ENCODE assay signal across 2 cellular contexts in the genomic region with DNA sequence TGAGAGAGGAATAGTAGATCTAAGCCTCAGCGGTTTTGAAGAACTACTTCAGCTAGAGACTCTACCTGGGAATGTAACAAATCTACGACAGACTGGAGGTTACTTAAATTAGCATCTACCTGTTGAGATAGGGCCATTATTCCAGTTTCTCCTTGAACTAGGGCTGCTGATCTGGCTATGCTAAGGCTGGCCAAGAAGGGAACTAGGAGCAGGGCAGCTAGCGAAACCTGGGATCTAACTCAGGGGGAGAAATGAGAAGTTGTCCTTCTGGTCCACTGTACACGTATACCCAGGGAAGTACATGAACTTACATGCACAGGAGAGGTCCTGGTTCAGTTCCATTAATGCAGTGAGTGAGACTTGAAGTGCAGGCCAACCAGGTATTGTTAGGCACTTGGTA.
TF ChIP-seq lines count a peak whose summit lies in the region.

No MANE protein-coding gene starts in this region.

TF ChIP-seq in WTC11, 78 proteins besides CTCF, POLR2A, EP300 and RAD21 (continued from another document):
- TF ChIP-seq, protein P1, sequence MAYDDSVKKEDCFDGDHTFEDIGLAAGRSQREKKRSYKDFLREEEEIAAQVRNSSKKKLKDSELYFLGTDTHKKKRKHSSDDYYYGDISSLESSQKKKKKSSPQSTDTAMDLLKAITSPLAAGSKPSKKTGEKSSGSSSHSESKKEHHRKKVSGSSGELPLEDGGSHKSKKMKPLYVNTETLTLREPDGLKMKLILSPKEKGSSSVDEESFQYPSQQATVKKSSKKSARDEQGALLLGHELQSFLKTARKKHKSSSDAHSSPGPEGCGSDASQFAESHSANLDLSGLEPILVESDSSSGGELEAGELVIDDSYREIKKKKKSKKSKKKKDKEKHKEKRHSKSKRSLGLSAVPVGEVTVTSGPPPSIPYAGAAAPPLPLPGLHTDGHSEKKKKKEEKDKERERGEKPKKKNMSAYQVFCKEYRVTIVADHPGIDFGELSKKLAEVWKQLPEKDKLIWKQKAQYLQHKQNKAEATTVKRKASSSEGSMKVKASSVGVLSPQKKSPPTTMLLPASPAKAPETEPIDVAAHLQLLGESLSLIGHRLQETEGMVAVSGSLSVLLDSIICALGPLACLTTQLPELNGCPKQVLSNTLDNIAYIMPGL (CRISPR knock-in tag; IDR thresholded peaks at IDR 0.05) = no peak

TF ChIP-seq in H1, 55 proteins besides CTCF, POLR2A, EP300 and RAD21 (continued from another document):
- TF ChIP-seq, protein P2, sequence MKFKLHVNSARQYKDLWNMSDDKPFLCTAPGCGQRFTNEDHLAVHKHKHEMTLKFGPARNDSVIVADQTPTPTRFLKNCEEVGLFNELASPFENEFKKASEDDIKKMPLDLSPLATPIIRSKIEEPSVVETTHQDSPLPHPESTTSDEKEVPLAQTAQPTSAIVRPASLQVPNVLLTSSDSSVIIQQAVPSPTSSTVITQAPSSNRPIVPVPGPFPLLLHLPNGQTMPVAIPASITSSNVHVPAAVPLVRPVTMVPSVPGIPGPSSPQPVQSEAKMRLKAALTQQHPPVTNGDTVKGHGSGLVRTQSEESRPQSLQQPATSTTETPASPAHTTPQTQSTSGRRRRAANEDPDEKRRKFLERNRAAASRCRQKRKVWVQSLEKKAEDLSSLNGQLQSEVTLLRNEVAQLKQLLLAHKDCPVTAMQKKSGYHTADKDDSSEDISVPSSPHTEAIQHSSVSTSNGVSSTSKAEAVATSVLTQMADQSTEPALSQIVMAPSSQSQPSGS (IDR thresholded peaks at IDR 0.05; ENCODE audit: low read length) = no peak
- TF ChIP-seq JUND (IDR thresholded peaks at IDR 0.05; ENCODE audit: low read length) = no peak
- TF ChIP-seq SP4 (IDR thresholded peaks at IDR 0.05; ENCODE audit: low read length) = no peak
- no peak for TF ChIP-seq CREB1 (IDR thresholded peaks at IDR 0.05)
- no peak for TF ChIP-seq HDAC2 (IDR thresholded peaks at IDR 0.05; ENCODE audit: borderline replicate concordance in 1 of 2, low read depth in 2 of 2, low read length in 2 of 2)
- no peak for TF ChIP-seq CEBPB (IDR thresholded peaks at IDR 0.05; ENCODE audit: low read depth, low read length)
- TF ChIP-seq SUZ12 (IDR thresholded peaks at IDR 0.05; ENCODE audit: low read length) = peak; percentile 20; the same call in 1 of the 2 replicates
